ENCODE assay signal across 17 cellular contexts in the genomic region with DNA sequence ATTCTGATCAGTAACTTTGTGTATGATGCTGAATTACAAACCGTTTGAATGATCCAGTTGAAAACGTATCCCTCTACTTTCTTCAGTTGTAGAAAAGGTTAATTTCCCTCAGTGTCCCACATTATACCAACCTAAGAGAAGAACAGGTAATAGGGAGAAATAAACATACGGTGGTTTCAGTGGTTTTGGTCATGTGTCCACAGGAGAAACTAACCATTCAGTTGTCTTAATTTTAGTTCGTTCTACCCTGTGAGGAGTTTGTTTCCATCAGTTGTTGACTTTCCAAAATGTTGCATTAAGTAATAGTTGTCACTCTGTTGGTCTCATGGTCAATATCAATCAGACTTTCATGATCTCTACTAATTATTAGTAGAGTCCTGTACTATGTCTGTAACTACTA. TPM values are rescaled to one million over a fixed set of nuclear protein-coding genes. Genes with fewer than 3 reads are reported as not detected.
A peak's percentile ranks its signal among the peaks of the same experiment; 100 is the strongest.
DNase-seq lines count a peak whose midpoint lies in the region; ATAC-seq and TF ChIP-seq lines count a peak whose summit lies in the region.
"Had no signal": no experiment of that assay in that cellular context is flagged by ENCODE, and none has a peak within 500 bp of the region (broad histone marks: within the 10 kb centered on the region; RNA-seq: fewer than 3 reads in every experiment).

No MANE protein-coding gene starts in this region.

- in situ Hi-C loops in transverse colon (cut with MboI; ENCODE audit: low pct_ligation_motif_present in 1 of 4, low pct_unique_long_range_greater_than_20kb in 1 of 4, low sequenced_read_pairs in 3 of 4): no loop called here

- H3K4me2 ChIP-seq in OCI-LY3 (ENCODE audit: low read length): peak overlapping the region; percentile 34

- TF ChIP-seq CTCF in OCI-LY3 (IDR thresholded peaks at IDR 0.05; ENCODE audit: low read depth, low read length) (no peak), gastroesophageal sphincter (IDR thresholded peaks at IDR 0.05) (no peak), transverse colon (IDR thresholded peaks at IDR 0.05) (no peak)

- DNase-seq in activated T-cell treated with anti-CD3 and anti-CD28 coated beads, Interleukin-2, amount 50 U/mL, for 24 hours: no peak
- DNase-seq in activated T-cell treated with anti-CD3 and anti-CD28 coated beads, Interleukin-2, amount 50 U/mL, for 48 hours: no peak
- DNase-seq in transverse colon (no peak), DMS 273 treated with DMSO at 0.1 percent for 48 hours (lab: John Stamatoyannopoulos, UW) (no peak), NCI-H187 (lab: John Stamatoyannopoulos, UW) (no peak)
- DNase-seq in activated CD4-positive, alpha-beta memory T cell treated with anti-CD3 and anti-CD28 coated beads, Interleukin-2, amount 10 ng/mL, durations not matched to agents 7 days and 5 days: no peak
- DNase-seq: C1 segment of cervical spinal cord, Caco-2, EL, HCEC 1CT, NCI-H187 treated with DMSO at 0.1 percent for 48 hours, NCI-H526 treated with DMSO at 0.1 percent for 48 hours had no signal

- CTCF ChIA-PET in activated CD4-positive, alpha-beta memory T cell treated with anti-CD3 and anti-CD28 coated beads, Interleukin-2, amount 10 ng/mL, durations not matched to agents 7 days and 5 days (lab: Charles Lee): no interaction called here

- H3K9me3 ChIP-seq in OCI-LY3 (ENCODE audit: insufficient read depth, low read length) (no peaks in the 10 kb centered on the region), gastroesophageal sphincter (no peaks in the 10 kb centered on the region), transverse colon (no peaks in the 10 kb centered on the region)
- H3K9me3 ChIP-seq: Caco-2 had no signal

- no peaks in the 10 kb centered on the region for H3K27me3 ChIP-seq in OCI-LY3 (ENCODE audit: low read depth, low read length)
- no peaks in the 10 kb centered on the region for H3K27me3 ChIP-seq in gastroesophageal sphincter
- no peaks in the 10 kb centered on the region for H3K27me3 ChIP-seq in transverse colon

- peak overlapping the region; percentile 76 for H3K27ac ChIP-seq in OCI-LY3 (ENCODE audit: low read length)
- H3K27ac ChIP-seq in gastroesophageal sphincter: peak overlapping the region; percentile 80 to 94 (median 84)
- peak overlapping the region; percentile 0 to 83 (median 78) for H3K27ac ChIP-seq in transverse colon
- H3K27ac ChIP-seq: HL-60, RWPE1 had no signal

- POLR2A ChIA-PET in activated CD4-positive, alpha-beta memory T cell treated with anti-CD3 and anti-CD28 coated beads, Interleukin-2, amount 10 ng/mL, durations not matched to agents 7 days and 5 days (lab: Charles Lee): interaction anchor here (1.1 kb wide), 1 partner anchor 136 kb away, joined by 3 read pairs; the partner anchor contains the start of gene PIAS1

- no peaks in the 10 kb centered on the region; the same call in 1 of the 2 replicates for H3K79me2 ChIP-seq in OCI-LY3 (ENCODE audit: low read length)

- peaks cover 94% of the 10 kb centered on the region for H3K36me3 Mint-ChIP-seq in activated T-cell treated with anti-CD3 and anti-CD28 coated beads, Interleukin-2, amount 50 U/mL, for 24 hours (ENCODE audit: low read depth)
- H3K36me3 Mint-ChIP-seq in activated CD4-positive, alpha-beta memory T cell treated with anti-CD3 and anti-CD28 coated beads, Interleukin-2, amount 10 ng/mL, durations not matched to agents 7 days and 5 days (ENCODE audit: low read depth): peaks cover 63% of the 10 kb centered on the region

- H3K9ac ChIP-seq in OCI-LY3 (ENCODE audit: low read length): no peak overlapping the region

- intact Hi-C loops in transverse colon (cut with DNase I; ENCODE audit: low total_unique reads): no loop called here

- no peak for ATAC-seq in gastroesophageal sphincter

- WGBS in gastroesophageal sphincter (ENCODE audit: low coverage in 1 of 2), 2 donors: 93% methylated on average over 4 of the region's 4 CpGs
- WGBS in transverse colon (ENCODE audit: low coverage in 1 of 2), 2 donors: 80 to 82% methylated on average over 4 of the region's 4 CpGs

- no peak for TF ChIP-seq POLR2A in gastroesophageal sphincter (IDR thresholded peaks at IDR 0.05)
- TF ChIP-seq POLR2A in transverse colon (IDR thresholded peaks at IDR 0.05): no peak

- H3K4me1 Mint-ChIP-seq in activated T-cell treated with anti-CD3 and anti-CD28 coated beads, Interleukin-2, amount 50 U/mL, for 24 hours (ENCODE audit: low read depth): peaks cover 5% of the 10 kb centered on the region
- peaks cover 3% of the 10 kb centered on the region for H3K4me1 Mint-ChIP-seq in activated CD4-positive, alpha-beta memory T cell treated with anti-CD3 and anti-CD28 coated beads, Interleukin-2, amount 10 ng/mL, durations not matched to agents 7 days and 5 days

- H3K36me3 ChIP-seq in OCI-LY3 (replicated peaks; ENCODE audit: low read depth, low read length): peaks cover 61% of the 10 kb centered on the region
- H3K36me3 ChIP-seq in gastroesophageal sphincter: peaks cover 0 to 31% of the 10 kb centered on the region in 2 donors
- peaks cover 0 to 17% (median 6%) of the 10 kb centered on the region in 4 donors for H3K36me3 ChIP-seq in transverse colon

- no peaks in the 10 kb centered on the region for H4K20me1 ChIP-seq in OCI-LY3 (ENCODE audit: insufficient read depth, low read length)

- peak overlapping the region; percentile 2 for H3K27ac Mint-ChIP-seq in activated T-cell treated with anti-CD3 and anti-CD28 coated beads, Interleukin-2, amount 50 U/mL, for 24 hours
- no peak overlapping the region for H3K27ac Mint-ChIP-seq in activated CD4-positive, alpha-beta memory T cell treated with anti-CD3 and anti-CD28 coated beads, Interleukin-2, amount 10 ng/mL, durations not matched to agents 7 days and 5 days

- no peaks in the 10 kb centered on the region for H3K9me3 Mint-ChIP-seq in activated T-cell treated with anti-CD3 and anti-CD28 coated beads, Interleukin-2, amount 50 U/mL, for 24 hours
- no peaks in the 10 kb centered on the region for H3K9me3 Mint-ChIP-seq in activated CD4-positive, alpha-beta memory T cell treated with anti-CD3 and anti-CD28 coated beads, Interleukin-2, amount 10 ng/mL, durations not matched to agents 7 days and 5 days
- H3K9me3 Mint-ChIP-seq: IgD-negative memory B cell had no signal

- no peak for TF ChIP-seq EP300 in gastroesophageal sphincter (IDR thresholded peaks at IDR 0.05)
- no peak for TF ChIP-seq EP300 in transverse colon (IDR thresholded peaks at IDR 0.05; ENCODE audit: low read depth)

- H2AFZ ChIP-seq in OCI-LY3 (ENCODE audit: low read depth, low read length): no peak overlapping the region

- H3K27me3 Mint-ChIP-seq in activated T-cell treated with anti-CD3 and anti-CD28 coated beads, Interleukin-2, amount 50 U/mL, for 24 hours: no peaks in the 10 kb centered on the region
- H3K27me3 Mint-ChIP-seq in activated CD4-positive, alpha-beta memory T cell treated with anti-CD3 and anti-CD28 coated beads, Interleukin-2, amount 10 ng/mL, durations not matched to agents 7 days and 5 days: no peaks in the 10 kb centered on the region
- H3K27me3 Mint-ChIP-seq: IgD-negative memory B cell had no signal

- H3K4me1 ChIP-seq in OCI-LY3 (ENCODE audit: low read length): peaks cover 48% of the 10 kb centered on the region
- H3K4me1 ChIP-seq in gastroesophageal sphincter: peaks cover 15 to 80% (median 21%) of the 10 kb centered on the region in 3 donors
- peaks cover 7 to 38% (median 30%) of the 10 kb centered on the region in 4 donors for H3K4me1 ChIP-seq in transverse colon
- H3K4me1 ChIP-seq: Caco-2 had no signal

- no peak overlapping the region for H3K4me3 Mint-ChIP-seq in activated T-cell treated with anti-CD3 and anti-CD28 coated beads, Interleukin-2, amount 50 U/mL, for 24 hours
- no peak overlapping the region for H3K4me3 Mint-ChIP-seq in activated CD4-positive, alpha-beta memory T cell treated with anti-CD3 and anti-CD28 coated beads, Interleukin-2, amount 10 ng/mL, durations not matched to agents 7 days and 5 days
- H3K4me3 Mint-ChIP-seq: IgD-negative memory B cell had no signal

- no peak overlapping the region for H3K4me3 ChIP-seq in OCI-LY3 (ENCODE audit: low read length)
- no peak overlapping the region for H3K4me3 ChIP-seq in gastroesophageal sphincter
- no peak overlapping the region for H3K4me3 ChIP-seq in transverse colon

RNA-seq across cellular contexts. Expression of gene CALML4, which starts 15.1 kb away (rescaled TPM):
- total RNA-seq in gastroesophageal sphincter (10 to 100 TPM; 16.8 to 77.8 (median 48.9) TPM), transverse colon (100 to 1,000 TPM in 1 of 4 donors, 10 to 100 TPM in 3; 56.3 to 153 (median 75.2) TPM)
- 10 to 100 TPM; 12.9 to 13.1 TPM for total RNA-seq in activated CD4-positive, alpha-beta memory T cell treated with anti-CD3 and anti-CD28 coated beads, Interleukin-2, amount 10 ng/mL, durations not matched to agents 7 days and 5 days

RNA-seq across cellular contexts. Expression of gene CLN6, which starts 39.5 kb away (rescaled TPM):
- total RNA-seq in gastroesophageal sphincter (10 to 100 TPM in 3 of 4 donors, 1 to 10 TPM in 1; 6.1 to 14.9 (median 13.3) TPM), transverse colon (10 to 100 TPM; 13.8 to 28.1 (median 18.2) TPM)
- total RNA-seq in activated CD4-positive, alpha-beta memory T cell treated with anti-CD3 and anti-CD28 coated beads, Interleukin-2, amount 10 ng/mL, durations not matched to agents 7 days and 5 days: 10 to 100 TPM; 40.0 to 41.3 TPM
